11 cellular contexts compared by ENCODE assay signal in the genomic region with DNA sequence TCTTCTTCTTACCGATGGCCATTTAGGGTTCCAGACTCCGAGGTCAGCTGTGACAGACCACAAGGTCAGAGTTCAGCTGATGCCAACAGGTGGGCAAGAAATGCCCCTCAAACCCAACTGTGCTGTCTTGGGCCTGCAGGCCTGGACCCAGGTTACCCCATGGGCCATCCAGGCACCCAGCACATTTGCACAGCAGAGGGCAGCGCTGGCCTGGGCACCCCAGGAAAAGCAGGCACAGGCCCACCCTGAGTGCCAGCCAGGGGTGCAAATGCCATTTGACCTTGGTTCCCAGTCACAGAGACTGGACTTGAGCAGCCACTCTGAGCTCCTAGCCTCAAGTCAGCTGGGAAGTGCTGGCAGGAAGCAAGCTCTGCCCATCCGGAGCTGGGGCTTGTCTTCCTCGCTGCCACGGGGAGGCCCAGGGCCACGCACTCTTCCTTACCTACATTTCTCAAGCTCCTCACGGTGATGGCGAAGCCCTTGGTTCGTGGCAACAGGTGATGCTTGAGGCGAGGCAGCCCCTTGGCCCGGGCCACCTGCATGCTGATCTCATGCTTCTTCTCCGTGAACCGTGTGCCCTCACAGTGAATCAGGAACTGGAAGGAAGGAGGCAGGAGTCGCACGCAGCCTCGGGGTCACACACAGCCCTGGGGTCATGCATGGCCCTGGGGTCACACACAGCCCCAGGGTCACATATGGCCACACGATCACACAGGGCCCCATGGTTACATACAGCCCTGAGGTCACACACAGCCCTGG.
DNase-seq lines count a peak whose midpoint lies in the region; ATAC-seq and TF ChIP-seq lines count a peak whose summit lies in the region.
"Had no signal": no experiment of that assay in that cellular context is flagged by ENCODE, and none has a peak within 500 bp of the region (broad histone marks: within the 10 kb centered on the region; RNA-seq: fewer than 3 reads in every experiment).

No MANE protein-coding gene starts in this region.

- H3K27me3 ChIP-seq in GM23338 (ENCODE audit: insufficient read depth) (no peaks in the 10 kb centered on the region), adrenal gland (no peaks in the 10 kb centered on the region)

- H3F3A ChIP-seq in GM23338 (replicated peaks; ENCODE audit: low read depth), result no peaks in the 10 kb centered on the region

- H3K4me1 ChIP-seq in GM23338 (ENCODE audit: insufficient read depth), result no peaks in the 10 kb centered on the region
- no peaks in the 10 kb centered on the region for H3K4me1 ChIP-seq in adrenal gland (replicated peaks in 1 of 2)

- intact Hi-C loops in adrenal gland (cut with DNase I) (loop anchor here (5.0 kb wide), 1 partner anchor 219 kb away; no protein-coding TSS in a partner anchor), left colon (cut with DNase I, micrococcal nuclease) (no loop called here)

- H3K36me3 Mint-ChIP-seq in GM23338 (ENCODE audit: low read depth), result peaks cover 42% of the 10 kb centered on the region

- peak; percentile 59 for DNase-seq in AG08396 (ENCODE audit: low spot score)
- no peak for DNase-seq in GM23338 (ENCODE audit: low spot score)
- DNase-seq in adrenal gland, result peak in 1 of 7 donors; percentile 11
- no peak for DNase-seq in left colon
- no peak for DNase-seq in occipital lobe (lab: John Stamatoyannopoulos, UW)
- no peak for DNase-seq in GOT3 (lab: John Stamatoyannopoulos, UW)
- no peak for DNase-seq in COLO668 (lab: John Stamatoyannopoulos, UW; ENCODE audit: unreplicated experiment)
- DNase-seq: effector CD8-positive, alpha-beta T cell had no signal

- peak; percentile 26 to 51; a peak in 3 of 4 replicates for TF ChIP-seq CTCF in GM23338 (conservative IDR thresholded peaks at IDR 0.05; ENCODE audit: low read depth in 2 of 2)
- TF ChIP-seq CTCF in adrenal gland (IDR thresholded peaks at IDR 0.05), result peak in 4 of 6 experiments; percentile 27 to 51 (median 48)

- H3K9me3 ChIP-seq in adrenal gland (replicated peaks in 1 of 3), result no peaks in the 10 kb centered on the region

- no peaks in the 10 kb centered on the region for H4K20me1 ChIP-seq in GM23338 (replicated peaks; ENCODE audit: insufficient read depth)

- H3K27ac Mint-ChIP-seq in GM23338, result no peak overlapping the region
- H3K27ac Mint-ChIP-seq: stimulated activated naive CD8-positive, alpha-beta T cell treated with anti-CD3 and anti-CD28 coated beads, Interleukin-15, Interleukin-2, amounts not matched to agents 100 ng/mL and 50 ng/mL, for 24 hours had no signal

- no peak overlapping the region for H3K4me3 Mint-ChIP-seq in GM23338
- H3K4me3 Mint-ChIP-seq: stimulated activated naive CD8-positive, alpha-beta T cell treated with anti-CD3 and anti-CD28 coated beads, Interleukin-15, Interleukin-2, amounts not matched to agents 100 ng/mL and 50 ng/mL, for 24 hours; T-helper 1 cell treated with Interleukin-12 subunit alpha and Interleukin-12 subunit beta and Interleukin-4 antibody, amounts not matched to agents 30 μg/mL and 1 μg/mL, for 36 hours had no signal

- WGBS in adrenal gland, 4 donors, result 92 to 94% (median 93%) methylated on average over 15 to 18 of the region's 18 CpGs

- TF ChIP-seq POLR2A in adrenal gland (IDR thresholded peaks at IDR 0.05), result no peak

- no peak overlapping the region for H3K4me3 ChIP-seq in GM23338
- H3K4me3 ChIP-seq in adrenal gland, result no peak overlapping the region

- peaks cover 15% of the 10 kb centered on the region for H3K36me3 ChIP-seq in GM23338 (ENCODE audit: insufficient read depth)
- H3K36me3 ChIP-seq in adrenal gland (replicated peaks in 1 of 2), result no peaks in the 10 kb centered on the region

- H2AFZ ChIP-seq in GM23338, result no peak overlapping the region

- H3K4me1 Mint-ChIP-seq in GM23338, result no peaks in the 10 kb centered on the region

- no peaks in the 10 kb centered on the region for H3K9me2 ChIP-seq in GM23338 (ENCODE audit: insufficient read depth)

- H3K27ac ChIP-seq in GM23338 (ENCODE audit: low read depth) (no peak overlapping the region), adrenal gland (no peak overlapping the region)

- ATAC-seq in GM23338 (peak; percentile 73), left colon (peak; percentile 37), HG02623 (IDR thresholded peaks at IDR 0.05; ENCODE audit: unreplicated experiment) (no peak)

- peaks cover 6% of the 10 kb centered on the region for H3K27me3 Mint-ChIP-seq in GM23338 (ENCODE audit: insufficient read depth, low read depth, poor library complexity)
- H3K27me3 Mint-ChIP-seq: stimulated activated naive CD8-positive, alpha-beta T cell treated with anti-CD3 and anti-CD28 coated beads, Interleukin-15, Interleukin-2, amounts not matched to agents 100 ng/mL and 50 ng/mL, for 24 hours had no signal

- 0 out of 2 replicates have a peak, but pooled peaks cover 2% of the 10 kb centered on the region for H3K79me2 ChIP-seq in GM23338 (replicated peaks; ENCODE audit: insufficient read depth)

- H3K4me2 ChIP-seq in GM23338, result no peak overlapping the region

- peaks cover 13% of the 10 kb centered on the region for H3K9me3 Mint-ChIP-seq in GM23338

TF ChIP-seq in GM23338, 12 proteins besides CTCF, POLR2A, EP300 and RAD21:
- no peak for TF ChIP-seq CREB1 (CRISPR knock-in tag; IDR thresholded peaks at IDR 0.05; ENCODE audit: low read depth)
- no peak for TF ChIP-seq JUNB (IDR thresholded peaks at IDR 0.05; ENCODE audit: unreplicated experiment)
TF ChIP-seq in GM23338: peak in this region for 0.

Comparison
In these comparisons a context has a peak if more than half of its experiments do, and no peak if none do; other contexts are left out.
1. intact Hi-C loops: an anchor here in adrenal gland (5.0 kb wide); none called in left colon.